In the genomic region with DNA sequence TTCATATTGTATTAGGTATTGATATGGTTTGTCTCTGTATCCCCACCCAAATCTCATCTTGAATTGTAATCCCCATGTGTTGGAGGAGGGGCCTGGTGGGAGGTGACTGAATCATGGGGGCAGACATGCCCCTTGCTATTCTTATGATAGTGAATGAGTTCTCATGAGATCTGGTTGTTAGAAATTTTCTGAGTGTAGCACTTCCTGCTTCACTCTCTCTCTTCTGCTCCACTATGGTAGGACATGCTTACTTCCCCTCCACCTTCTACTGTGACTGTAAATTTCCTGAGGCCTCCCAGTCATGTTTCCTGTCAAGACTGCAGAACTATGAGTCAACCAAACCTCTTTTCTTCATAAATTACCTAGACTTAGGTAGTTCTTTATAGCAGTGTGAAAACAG, we compare ENCODE assay signal across 10 cellular contexts.
DNase-seq lines count a peak whose midpoint lies in the region; ATAC-seq lines count a peak whose summit lies in the region.
"Had no signal": no experiment of that assay in that cellular context is flagged by ENCODE, and none has a peak within 500 bp of the region (broad histone marks: within the 10 kb centered on the region; RNA-seq: fewer than 3 reads in every experiment).

No MANE protein-coding gene starts in this region.

- H3K4me3 Mint-ChIP-seq in activated CD8-positive, alpha-beta memory T cell treated with anti-CD3 and anti-CD28 coated beads, Interleukin-2, amount 10 ng/mL, durations not matched to agents 7 days and 5 days: no peak overlapping the region
- peak overlapping the region; percentile 33 for H3K4me3 Mint-ChIP-seq in stimulated activated naive CD8-positive, alpha-beta T cell treated with anti-CD3 and anti-CD28 coated beads, Interleukin-15, Interleukin-2, amounts not matched to agents 100 ng/mL and 50 ng/mL, for 24 hours
- H3K4me3 Mint-ChIP-seq: activated B cell treated with CpG ODN at 0.5 μM for 24 hours had no signal

- peaks cover 4% of the 10 kb centered on the region for H3K9me3 Mint-ChIP-seq in activated CD8-positive, alpha-beta memory T cell treated with anti-CD3 and anti-CD28 coated beads, Interleukin-2, amount 10 ng/mL, durations not matched to agents 7 days and 5 days (ENCODE audit: low read depth)
- H3K9me3 Mint-ChIP-seq in stimulated activated naive CD8-positive, alpha-beta T cell treated with anti-CD3 and anti-CD28 coated beads, Interleukin-15, Interleukin-2, amounts not matched to agents 100 ng/mL and 50 ng/mL, for 24 hours: no peaks in the 10 kb centered on the region
- H3K9me3 Mint-ChIP-seq: activated B cell treated with CpG ODN at 0.5 μM for 24 hours had no signal

- ATAC-seq in activated CD8-positive, alpha-beta memory T cell treated with anti-CD3 and anti-CD28 coated beads, Interleukin-2, amount 10 ng/mL, durations not matched to agents 7 days and 5 days: peak; percentile 92
- ATAC-seq: HCT116 had no signal

- peak overlapping the region; percentile 72 for H3K27ac Mint-ChIP-seq in activated CD8-positive, alpha-beta memory T cell treated with anti-CD3 and anti-CD28 coated beads, Interleukin-2, amount 10 ng/mL, durations not matched to agents 7 days and 5 days
- H3K27ac Mint-ChIP-seq in stimulated activated naive CD8-positive, alpha-beta T cell treated with anti-CD3 and anti-CD28 coated beads, Interleukin-15, Interleukin-2, amounts not matched to agents 100 ng/mL and 50 ng/mL, for 24 hours: peak overlapping the region; percentile 89
- H3K27ac Mint-ChIP-seq: activated B cell treated with CpG ODN at 0.5 μM for 24 hours had no signal

- peaks cover 20% of the 10 kb centered on the region for H3K4me1 Mint-ChIP-seq in activated CD8-positive, alpha-beta memory T cell treated with anti-CD3 and anti-CD28 coated beads, Interleukin-2, amount 10 ng/mL, durations not matched to agents 7 days and 5 days
- peaks cover 17% of the 10 kb centered on the region for H3K4me1 Mint-ChIP-seq in stimulated activated naive CD8-positive, alpha-beta T cell treated with anti-CD3 and anti-CD28 coated beads, Interleukin-15, Interleukin-2, amounts not matched to agents 100 ng/mL and 50 ng/mL, for 24 hours (ENCODE audit: low read depth)

- peaks cover 8% of the 10 kb centered on the region for H3K36me3 Mint-ChIP-seq in activated CD8-positive, alpha-beta memory T cell treated with anti-CD3 and anti-CD28 coated beads, Interleukin-2, amount 10 ng/mL, durations not matched to agents 7 days and 5 days
- H3K36me3 Mint-ChIP-seq in stimulated activated naive CD8-positive, alpha-beta T cell treated with anti-CD3 and anti-CD28 coated beads, Interleukin-15, Interleukin-2, amounts not matched to agents 100 ng/mL and 50 ng/mL, for 24 hours (ENCODE audit: low read depth): peaks cover 4% of the 10 kb centered on the region

- CTCF ChIA-PET in activated CD8-positive, alpha-beta memory T cell treated with anti-CD3 and anti-CD28 coated beads, Interleukin-2, amount 10 ng/mL, durations not matched to agents 7 days and 5 days (lab: Charles Lee): no interaction called here

- peak; percentile 62 for DNase-seq in activated CD8-positive, alpha-beta memory T cell treated with anti-CD3 and anti-CD28 coated beads, Interleukin-2, amount 10 ng/mL, durations not matched to agents 7 days and 5 days
- no peak for DNase-seq in activated CD8-positive, alpha-beta memory T cell treated with anti-CD3 and anti-CD28 coated beads for 24 hours
- DNase-seq in SKM-1 treated with dmso at 0.1 percent for 144 hours (lab: John Stamatoyannopoulos, UW; ENCODE audit: unreplicated experiment) (peak; percentile 46), ecto neural progenitor cell (ENCODE audit: low spot score) (no peak), EL (no peak), NCI-H526 (lab: John Stamatoyannopoulos, UW) (no peak)
- peak; percentile 12 for DNase-seq in central memory CD4-positive, alpha-beta T cell
- DNase-seq: activated B cell treated with CpG ODN at 0.5 μM for 24 hours had no signal

- no peaks in the 10 kb centered on the region for H3K27me3 Mint-ChIP-seq in activated CD8-positive, alpha-beta memory T cell treated with anti-CD3 and anti-CD28 coated beads, Interleukin-2, amount 10 ng/mL, durations not matched to agents 7 days and 5 days
- H3K27me3 Mint-ChIP-seq in stimulated activated naive CD8-positive, alpha-beta T cell treated with anti-CD3 and anti-CD28 coated beads, Interleukin-15, Interleukin-2, amounts not matched to agents 100 ng/mL and 50 ng/mL, for 24 hours: peaks cover 3% of the 10 kb centered on the region

Comparison
In these comparisons a context has a peak if more than half of its experiments do, and no peak if none do; other contexts are left out.
1. DNase-seq: peak in activated CD8-positive, alpha-beta memory T cell treated with anti-CD3 and anti-CD28 coated beads, Interleukin-2, amount 10 ng/mL, durations not matched to agents 7 days and 5 days (single experiment), SKM-1 treated with dmso at 0.1 percent for 144 hours (single experiment) and central memory CD4-positive, alpha-beta T cell (single experiment); none in activated CD8-positive, alpha-beta memory T cell treated with anti-CD3 and anti-CD28 coated beads for 24 hours (single experiment), ecto neural progenitor cell (single experiment), EL (single experiment) and NCI-H526 (0 of 2).